ENCODE assay signal across 1 cellular context in genomic region chr1:42319871-42320484, GRCh38.
A peak's percentile ranks its signal among the peaks of the same experiment; 100 is the strongest.
TF ChIP-seq lines count a peak whose summit lies in the region.

No MANE protein-coding gene starts in this region.

TF ChIP-seq in HepG2, 621 proteins besides CTCF, POLR2A, EP300 and RAD21 (continued from another document and continues in another):
- TF ChIP-seq ETS1 (CRISPR knock-in tag; IDR thresholded peaks at IDR 0.05) (no peak), ADNP (CRISPR knock-in tag; IDR thresholded peaks at IDR 0.05) (no peak), ZNF281 (CRISPR knock-in tag; IDR thresholded peaks at IDR 0.05; ENCODE audit: borderline replicate concordance) (peak; percentile 75; the same call in 1 of the 2 replicates), ZFP82 (CRISPR knock-in tag; IDR thresholded peaks at IDR 0.05; ENCODE audit: borderline replicate concordance) (no peak), RBM39 (IDR thresholded peaks at IDR 0.05; ENCODE audit: low read depth, low read length, poor library complexity, severe bottlenecking) (no peak), ZNF253 (CRISPR knock-in tag; IDR thresholded peaks at IDR 0.05; ENCODE audit: borderline replicate concordance) (no peak), KLF11 (CRISPR knock-in tag; IDR thresholded peaks at IDR 0.05) (no peak), ATF1 (CRISPR knock-in tag; IDR thresholded peaks at IDR 0.05) (peak; percentile 33; the same call in 1 of the 2 replicates), ZNF768 (CRISPR knock-in tag; IDR thresholded peaks at IDR 0.05) (no peak), ZBTB26 (CRISPR knock-in tag; IDR thresholded peaks at IDR 0.05; ENCODE audit: borderline replicate concordance) (no peak), ZNF350 (CRISPR knock-in tag; IDR thresholded peaks at IDR 0.05; ENCODE audit: borderline replicate concordance, low read depth) (no peak), ZNF7 (CRISPR knock-in tag; IDR thresholded peaks at IDR 0.05) (no peak), HMG20A (CRISPR knock-in tag; IDR thresholded peaks at IDR 0.05; ENCODE audit: borderline replicate concordance) (peak; percentile 60; the same call in 1 of the 2 replicates), MEF2D (CRISPR knock-in tag; IDR thresholded peaks at IDR 0.05) (peak; percentile 98), PAXIP1 (CRISPR knock-in tag; conservative IDR thresholded peaks at IDR 0.05) (peak; percentile 89), HNRNPH1 (optimal IDR thresholded peaks at IDR 0.05; ENCODE audit: low read depth, low read length) (no peak), YEATS2 (CRISPR knock-in tag; IDR thresholded peaks at IDR 0.05; ENCODE audit: borderline replicate concordance) (no peak), CREM (IDR thresholded peaks at IDR 0.05) (peak; percentile 46), CREM (CRISPR knock-in tag; IDR thresholded peaks at IDR 0.05) (no peak), ZNF274 (CRISPR knock-in tag; IDR thresholded peaks at IDR 0.05) (no peak), FOXO1 (CRISPR knock-in tag; IDR thresholded peaks at IDR 0.05) (peak; percentile 16; the same call in 1 of the 2 replicates), ELF3 (CRISPR knock-in tag; IDR thresholded peaks at IDR 0.05) (peak; percentile 95), PHF20 (CRISPR knock-in tag; IDR thresholded peaks at IDR 0.05) (no peak), KIAA2018 (CRISPR knock-in tag; IDR thresholded peaks at IDR 0.05; ENCODE audit: borderline replicate concordance) (no peak), ZNF205 (CRISPR knock-in tag; IDR thresholded peaks at IDR 0.05) (no peak), PATZ1 (CRISPR knock-in tag; IDR thresholded peaks at IDR 0.05) (peak; percentile 45; the same call in 1 of the 2 replicates), AHDC1 (CRISPR knock-in tag; IDR thresholded peaks at IDR 0.05; ENCODE audit: borderline replicate concordance) (peak; percentile 83; the same call in 1 of the 2 replicates), ATF5 (CRISPR knock-in tag; IDR thresholded peaks at IDR 0.05; ENCODE audit: low read depth) (no peak)
